ENCODE assay signal across 21 cellular contexts in genomic region chr2:16016282-16016681, GRCh38.
"Had no signal": no experiment of that assay in that cellular context is flagged by ENCODE, and none has a peak within 500 bp of the region (broad histone marks: within the 10 kb centered on the region; RNA-seq: fewer than 3 reads in every experiment).

No MANE protein-coding gene starts in this region.

- H3K27ac Mint-ChIP-seq: effector memory CD8-positive, alpha-beta T cell; endodermal cell; naive thymus-derived CD4-positive, alpha-beta T cell had no signal

- DNase-seq: colonic mucosa; cortex of kidney; effector CD8-positive, alpha-beta T cell; effector memory CD8-positive, alpha-beta T cell; endodermal cell; erythroblast; esophagus squamous epithelium; foreskin fibroblast; foreskin melanocyte; gastrocnemius medialis; glutamatergic neuron; head of caudate nucleus; heart right ventricle; hippocampal formation; left cardiac atrium; left lung; left ventricle myocardium superior; lower lobe of right lung; mesenchymal stem cell; midbrain; naive thymus-derived CD4-positive, alpha-beta T cell had no signal

- H3K4me3 Mint-ChIP-seq: effector memory CD8-positive, alpha-beta T cell; endodermal cell; naive thymus-derived CD4-positive, alpha-beta T cell had no signal

- H3K9me3 Mint-ChIP-seq: endodermal cell had no signal
